9 cellular contexts compared by ENCODE assay signal in the genomic region with DNA sequence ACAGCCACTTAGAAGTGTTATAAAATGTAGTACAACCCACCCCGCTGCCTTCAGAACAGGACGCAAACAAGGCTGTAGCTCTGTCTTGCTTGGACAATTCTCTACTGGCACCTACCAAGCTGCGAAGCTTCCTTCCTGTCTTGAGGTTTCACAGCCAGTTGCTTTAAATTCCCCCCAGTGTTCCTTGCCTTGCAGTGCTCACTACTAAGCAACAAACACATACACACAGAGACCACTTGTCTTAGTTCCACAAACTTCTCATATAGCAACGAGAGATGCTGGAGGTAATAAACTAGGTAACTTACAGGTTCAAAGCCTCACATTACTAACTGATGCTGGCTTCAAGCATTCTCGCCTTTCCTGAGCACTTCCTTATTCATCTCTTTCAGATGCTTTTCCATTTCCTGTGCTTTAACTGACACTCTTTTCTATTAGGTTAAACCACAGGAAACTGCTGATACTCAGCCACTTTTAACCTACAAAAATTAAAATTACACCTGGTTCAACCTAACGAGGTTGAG.
A peak's percentile ranks its signal among the peaks of the same experiment; 100 is the strongest.
DNase-seq lines count a peak whose midpoint lies in the region; ATAC-seq and TF ChIP-seq lines count a peak whose summit lies in the region.
"Had no signal": no experiment of that assay in that cellular context is flagged by ENCODE, and none has a peak within 500 bp of the region (broad histone marks: within the 10 kb centered on the region; RNA-seq: fewer than 3 reads in every experiment).

No MANE protein-coding gene starts in this region.

- H3K4me1 Mint-ChIP-seq in WTC11, result peaks cover 7% of the 10 kb centered on the region; the same call in 1 of the 2 replicates

- H3K9me3 ChIP-seq in PC-3 (ENCODE audit: low read length), result peaks cover 22% of the 10 kb centered on the region

- H3K4me1 ChIP-seq in PC-3 (ENCODE audit: insufficient read depth, low read length), result no peaks in the 10 kb centered on the region

- intact Hi-C loops in PC-3 (cut with micrococcal nuclease), result no loop called here

- no peaks in the 10 kb centered on the region for H3K79me2 ChIP-seq in PC-3 (ENCODE audit: low read length)

- H3K27me3 ChIP-seq in PC-3 (ENCODE audit: low read length), result no peaks in the 10 kb centered on the region

- POLR2A ChIA-PET in WTC11 (lab: Charles Lee), result no interaction called here
- POLR2A ChIA-PET in PC-3 (lab: Charles Lee; ENCODE audit: unreplicated experiment), result no interaction called here

- ATAC-seq in GM19397 (IDR thresholded peaks at IDR 0.05; ENCODE audit: unreplicated experiment), result peak; percentile 89
- ATAC-seq in HG03460 (IDR thresholded peaks at IDR 0.05; ENCODE audit: unreplicated experiment), result peak; percentile 91
- no peak for ATAC-seq in WTC11
- no peak for ATAC-seq in PC-3

- H3K4me2 ChIP-seq in PC-3 (ENCODE audit: low read length), result no peak overlapping the region

- H3K36me3 ChIP-seq in PC-3 (ENCODE audit: low read depth, low read length), result no peaks in the 10 kb centered on the region

- H3K27me3 Mint-ChIP-seq in WTC11 (ENCODE audit: low read depth), result no peaks in the 10 kb centered on the region
- H3K27me3 Mint-ChIP-seq: dendritic cell treated with granulocyte-macrophage colony-stimulating factor and Interleukin-4, amounts not matched to agents 40 ng/mL and 50 ng/mL, for 4 days had no signal

- no peak overlapping the region for H3K27ac ChIP-seq in PC-3 (ENCODE audit: low read length)

- no TSS peak for BruUV-seq in PC-3 (replicated peaks; lab: Mats Ljungman, UMichigan)

- H3K4me3 ChIP-seq in PC-3 (ENCODE audit: low read length), result no peak overlapping the region

- H3K36me3 Mint-ChIP-seq in WTC11, result peaks cover 46% of the 10 kb centered on the region

- peaks cover 84% of the 10 kb centered on the region for H3K9me3 Mint-ChIP-seq in WTC11

- H3F3A ChIP-seq in PC-3 (ENCODE audit: low read length, unreplicated experiment), result no peaks in the 10 kb centered on the region

- CTCF ChIA-PET in WTC11 (lab: Charles Lee), result no interaction called here
- CTCF ChIA-PET in PC-3 (lab: Charles Lee), result no interaction called here

- no peak overlapping the region for H2AFZ ChIP-seq in PC-3 (ENCODE audit: low read length)

- no peak overlapping the region for H3K27ac Mint-ChIP-seq in WTC11
- H3K27ac Mint-ChIP-seq: dendritic cell treated with granulocyte-macrophage colony-stimulating factor and Interleukin-4, amounts not matched to agents 40 ng/mL and 50 ng/mL, for 4 days had no signal

- no peak overlapping the region for H3K9ac ChIP-seq in PC-3 (ENCODE audit: low read length)

- no peaks in the 10 kb centered on the region for H4K20me1 ChIP-seq in PC-3 (ENCODE audit: low read length)

- no peaks in the 10 kb centered on the region for H3K9me2 ChIP-seq in PC-3 (replicated peaks; ENCODE audit: low read length)

- TF ChIP-seq CTCF in WTC11 (IDR thresholded peaks at IDR 0.05), result no peak
- TF ChIP-seq CTCF in PC-3 (conservative IDR thresholded peaks at IDR 0.05; ENCODE audit: low read depth, low read length), result no peak

- DNase-seq in CD1c-positive myeloid dendritic cell (ENCODE audit: extremely low spot score) (peak; percentile 4), COLO668 (lab: John Stamatoyannopoulos, UW; ENCODE audit: unreplicated experiment) (no peak), amygdala (lab: John Stamatoyannopoulos, UW) (no peak), WTC11 (ENCODE audit: low spot score) (no peak), PC-3 (no peak)
- DNase-seq in central memory CD4-positive, alpha-beta T cell, result peak; percentile 51

- no peak overlapping the region for H3K4me3 Mint-ChIP-seq in WTC11
- H3K4me3 Mint-ChIP-seq: dendritic cell treated with granulocyte-macrophage colony-stimulating factor and Interleukin-4, amounts not matched to agents 40 ng/mL and 50 ng/mL, for 4 days had no signal

TF ChIP-seq in WTC11, 78 proteins besides CTCF, POLR2A, EP300 and RAD21 (continues in another document):
- TF ChIP-seq SP1 (CRISPR knock-in tag; conservative IDR thresholded peaks at IDR 0.05), result no peak
- TF ChIP-seq AR (CRISPR knock-in tag; IDR thresholded peaks at IDR 0.05), result no peak
- no peak for TF ChIP-seq NFYB (CRISPR knock-in tag; conservative IDR thresholded peaks at IDR 0.05; ENCODE audit: low read depth)
- TF ChIP-seq, protein P1, sequence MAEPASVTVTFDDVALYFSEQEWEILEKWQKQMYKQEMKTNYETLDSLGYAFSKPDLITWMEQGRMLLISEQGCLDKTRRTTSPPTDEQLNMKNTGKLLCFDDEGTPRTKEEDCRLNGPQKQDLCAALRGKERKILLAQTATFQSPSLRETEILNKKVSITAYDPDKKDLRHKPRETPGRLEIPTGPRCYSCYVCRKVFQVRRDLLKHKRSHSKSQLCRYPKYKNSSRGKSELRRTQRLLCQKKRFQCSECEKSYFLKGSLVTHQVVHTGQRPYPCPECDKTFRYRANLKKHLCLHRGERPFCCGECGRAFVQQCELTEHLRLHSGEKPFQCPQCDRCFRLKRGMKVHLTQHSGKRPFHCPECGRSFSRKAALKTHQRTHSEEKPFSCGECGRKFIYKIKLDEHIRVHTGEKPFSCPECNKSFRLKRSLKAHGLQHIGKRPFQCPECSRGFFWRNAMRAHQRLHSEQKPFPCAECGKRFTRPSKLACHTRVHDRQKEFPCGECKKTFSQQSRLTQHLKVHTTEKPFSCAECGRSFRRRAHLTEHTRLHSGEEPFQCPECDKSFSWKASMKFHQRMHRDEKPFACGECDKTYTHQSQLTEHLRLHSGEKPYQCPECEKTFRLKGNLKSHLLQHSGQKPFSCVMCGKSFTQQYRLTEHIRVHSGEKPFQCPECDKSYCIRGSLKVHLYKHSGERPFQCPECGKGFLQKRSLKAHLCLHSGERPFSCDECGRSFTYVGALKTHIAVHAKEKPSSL (CRISPR knock-in tag; conservative IDR thresholded peaks at IDR 0.05), result no peak
- TF ChIP-seq SOX15 (CRISPR knock-in tag; IDR thresholded peaks at IDR 0.05), result no peak
- no peak for TF ChIP-seq ERG (CRISPR knock-in tag; IDR thresholded peaks at IDR 0.05)
- TF ChIP-seq RELA (CRISPR knock-in tag; IDR thresholded peaks at IDR 0.05; ENCODE audit: borderline replicate concordance), result no peak
- TF ChIP-seq EMX1 (CRISPR knock-in tag; IDR thresholded peaks at IDR 0.05), result no peak
- no peak for TF ChIP-seq ZNF512 (CRISPR knock-in tag; IDR thresholded peaks at IDR 0.05; ENCODE audit: borderline replicate concordance)
- TF ChIP-seq KAT7 (CRISPR knock-in tag; IDR thresholded peaks at IDR 0.05; ENCODE audit: borderline replicate concordance), result no peak
- no peak for TF ChIP-seq FOXP1 (CRISPR knock-in tag; IDR thresholded peaks at IDR 0.05; ENCODE audit: borderline replicate concordance)
- TF ChIP-seq ZBTB21 (CRISPR knock-in tag; IDR thresholded peaks at IDR 0.05; ENCODE audit: borderline replicate concordance), result no peak

Comparison
In these comparisons a context has a peak if more than half of its experiments do, and no peak if none do; other contexts are left out.
1. DNase-seq: peak in CD1c-positive myeloid dendritic cell (single experiment) and central memory CD4-positive, alpha-beta T cell (single experiment); none in COLO668 (single experiment), amygdala (0 of 56), WTC11 (single experiment) and PC-3 (single experiment).
2. ATAC-seq: peak in GM19397 (single experiment) and HG03460 (single experiment); none in WTC11 (single experiment) and PC-3 (single experiment).